2 cellular contexts compared by ENCODE assay signal in the genomic region with DNA sequence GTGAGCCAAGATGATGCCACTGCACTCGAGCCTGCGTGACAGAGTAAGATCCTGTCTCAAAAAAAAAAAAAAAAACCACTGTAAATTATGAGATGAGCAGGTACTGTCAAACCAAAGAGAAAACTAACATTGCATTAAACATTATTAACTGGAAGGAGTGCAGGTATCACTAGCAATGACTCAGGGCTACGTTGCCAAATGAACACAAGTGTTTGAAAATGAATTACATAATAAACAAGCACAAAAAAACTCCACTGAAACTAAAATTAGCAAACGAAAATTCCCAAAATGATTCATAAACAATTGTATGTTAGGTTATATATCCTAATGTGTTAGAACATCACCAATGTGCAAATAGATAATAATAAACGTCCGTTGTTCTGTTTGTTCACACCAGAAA.
TF ChIP-seq lines count a peak whose summit lies in the region.

No MANE protein-coding gene starts in this region.

TF ChIP-seq in SK-N-SH, 30 proteins besides CTCF, POLR2A, EP300 and RAD21 (continued from another document):
- no peak for TF ChIP-seq TAF1 (IDR thresholded peaks at IDR 0.05; ENCODE audit: borderline replicate concordance, low read depth, low read length)
- TF ChIP-seq NRF1 (IDR thresholded peaks at IDR 0.05; ENCODE audit: low read depth, low read length): no peak
- no peak for TF ChIP-seq RCOR1 (IDR thresholded peaks at IDR 0.05; ENCODE audit: low read length)
- no peak for TF ChIP-seq FOSL2 (IDR thresholded peaks at IDR 0.05; ENCODE audit: borderline replicate concordance, low read depth)
- TF ChIP-seq CHD2 (IDR thresholded peaks at IDR 0.05; ENCODE audit: low read length, partially characterized antibody): no peak
- no peak for TF ChIP-seq RFX5 (IDR thresholded peaks at IDR 0.05; ENCODE audit: low read length)
- TF ChIP-seq, protein P1, sequence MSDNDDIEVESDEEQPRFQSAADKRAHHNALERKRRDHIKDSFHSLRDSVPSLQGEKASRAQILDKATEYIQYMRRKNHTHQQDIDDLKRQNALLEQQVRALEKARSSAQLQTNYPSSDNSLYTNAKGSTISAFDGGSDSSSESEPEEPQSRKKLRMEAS (IDR thresholded peaks at IDR 0.05; ENCODE audit: low read depth): no peak
- no peak for TF ChIP-seq TEAD4 (IDR thresholded peaks at IDR 0.05; ENCODE audit: borderline replicate concordance, insufficient read depth)
- TF ChIP-seq, protein P2, sequence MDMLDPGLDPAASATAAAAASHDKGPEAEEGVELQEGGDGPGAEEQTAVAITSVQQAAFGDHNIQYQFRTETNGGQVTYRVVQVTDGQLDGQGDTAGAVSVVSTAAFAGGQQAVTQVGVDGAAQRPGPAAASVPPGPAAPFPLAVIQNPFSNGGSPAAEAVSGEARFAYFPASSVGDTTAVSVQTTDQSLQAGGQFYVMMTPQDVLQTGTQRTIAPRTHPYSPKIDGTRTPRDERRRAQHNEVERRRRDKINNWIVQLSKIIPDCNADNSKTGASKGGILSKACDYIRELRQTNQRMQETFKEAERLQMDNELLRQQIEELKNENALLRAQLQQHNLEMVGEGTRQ (IDR thresholded peaks at IDR 0.05; ENCODE audit: borderline replicate concordance, low read depth, low read length): no peak
- no peak for TF ChIP-seq SMC3 (IDR thresholded peaks at IDR 0.05; ENCODE audit: low read depth, low read length)
- no peak for TF ChIP-seq GATA2 (CRISPR knock-in tag; IDR thresholded peaks at IDR 0.05)
- TF ChIP-seq YY1 (IDR thresholded peaks at IDR 0.05; ENCODE audit: low read depth): no peak
- no peak for TF ChIP-seq NFIC (IDR thresholded peaks at IDR 0.05; ENCODE audit: borderline replicate concordance)
- TF ChIP-seq ELF1 (IDR thresholded peaks at IDR 0.05): no peak
- TF ChIP-seq RXRA (IDR thresholded peaks at IDR 0.05; ENCODE audit: borderline replicate concordance, low read depth): no peak

TF ChIP-seq in SK-N-SH treated with all-trans-retinoic acid at 6 μM for 48 hours, 23 proteins besides CTCF, POLR2A, EP300 and RAD21 (continued from another document):
- TF ChIP-seq PATZ1 (CRISPR knock-in tag; IDR thresholded peaks at IDR 0.05; ENCODE audit: borderline replicate concordance) (no peak), POU6F1 (CRISPR knock-in tag; IDR thresholded peaks at IDR 0.05; ENCODE audit: borderline replicate concordance, low read depth) (no peak), CSRNP3 (CRISPR knock-in tag; IDR thresholded peaks at IDR 0.05) (no peak)
